In the genomic region with DNA sequence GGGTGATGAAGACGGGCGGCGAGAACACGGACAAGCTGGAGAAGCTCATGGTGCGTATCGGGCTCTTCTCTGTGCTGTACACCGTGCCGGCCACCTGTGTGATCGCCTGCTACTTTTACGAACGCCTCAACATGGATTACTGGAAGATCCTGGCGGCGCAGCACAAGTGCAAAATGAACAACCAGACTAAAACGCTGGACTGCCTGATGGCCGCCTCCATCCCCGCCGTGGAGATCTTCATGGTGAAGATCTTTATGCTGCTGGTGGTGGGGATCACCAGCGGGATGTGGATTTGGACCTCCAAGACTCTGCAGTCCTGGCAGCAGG, we compare ENCODE assay signal across 14 cellular contexts. TPM values are rescaled to one million over a fixed set of nuclear protein-coding genes. Genes with fewer than 3 reads are reported as not detected.
DNase-seq lines count a peak whose midpoint lies in the region; ATAC-seq and TF ChIP-seq lines count a peak whose summit lies in the region.
"Had no signal": no experiment of that assay in that cellular context is flagged by ENCODE, and none has a peak within 500 bp of the region (broad histone marks: within the 10 kb centered on the region; RNA-seq: fewer than 3 reads in every experiment).

No MANE protein-coding gene starts in this region.

- peaks cover 0 to 33% (median 23%) of the 10 kb centered on the region in 4 donors for H3K4me1 ChIP-seq in stomach

- H3K27ac ChIP-seq in stomach (no peak overlapping the region), RWPE1 (no peak overlapping the region)
- H3K27ac ChIP-seq: BLaER1 treated with 17β-estradiol and CSF1 and Interleukin-3, amounts not matched to agents 10 nM and 100 nM had no signal

- peaks cover 30% of the 10 kb centered on the region for H3K27me3 Mint-ChIP-seq in activated CD8-positive, alpha-beta memory T cell treated with anti-CD3 and anti-CD28 coated beads, Interleukin-2, amount 10 ng/mL, durations not matched to agents 7 days and 5 days
- peaks cover 62% of the 10 kb centered on the region for H3K27me3 Mint-ChIP-seq in brain
- H3K27me3 Mint-ChIP-seq in nephron (ENCODE audit: low read depth): peaks cover 64% of the 10 kb centered on the region

- H3K36me3 ChIP-seq in stomach: no peaks in the 10 kb centered on the region
- H3K36me3 ChIP-seq: BLaER1 treated with 17β-estradiol and CSF1 and Interleukin-3, amounts not matched to agents 10 nM and 100 nM had no signal

- no peak overlapping the region for H3K4me3 ChIP-seq in stomach
- H3K4me3 ChIP-seq: BLaER1 treated with 17β-estradiol and CSF1 and Interleukin-3, amounts not matched to agents 10 nM and 100 nM had no signal

- H3K27ac Mint-ChIP-seq in activated CD8-positive, alpha-beta memory T cell treated with anti-CD3 and anti-CD28 coated beads, Interleukin-2, amount 10 ng/mL, durations not matched to agents 7 days and 5 days: peak overlapping the region; percentile 43
- H3K27ac Mint-ChIP-seq in brain: peak overlapping the region in 2 of 5 experiments; percentile 22 to 96
- no peak overlapping the region for H3K27ac Mint-ChIP-seq in nephron

- no peaks in the 10 kb centered on the region for H3K4me1 Mint-ChIP-seq in activated CD8-positive, alpha-beta memory T cell treated with anti-CD3 and anti-CD28 coated beads, Interleukin-2, amount 10 ng/mL, durations not matched to agents 7 days and 5 days
- H3K4me1 Mint-ChIP-seq in brain (peaks cover 47% of the 10 kb centered on the region), nephron (peaks cover 22% of the 10 kb centered on the region)

- no peak for TF ChIP-seq POLR2A in stomach (IDR thresholded peaks at IDR 0.05)

- no peak overlapping the region for H3K4me3 Mint-ChIP-seq in activated CD8-positive, alpha-beta memory T cell treated with anti-CD3 and anti-CD28 coated beads, Interleukin-2, amount 10 ng/mL, durations not matched to agents 7 days and 5 days
- peak overlapping the region in 3 of 5 experiments; percentile 91 to 97 (median 92) for H3K4me3 Mint-ChIP-seq in brain
- H3K4me3 Mint-ChIP-seq in nephron: peak overlapping the region; percentile 85 to 96 (median 88)

- peaks cover 17 to 98% (median 45%) of the 10 kb centered on the region in 3 donors for H3K27me3 ChIP-seq in stomach

- DNase-seq in activated CD8-positive, alpha-beta memory T cell treated with anti-CD3 and anti-CD28 coated beads, Interleukin-2, amount 10 ng/mL, durations not matched to agents 7 days and 5 days: no peak
- no peak for DNase-seq in activated CD8-positive, alpha-beta memory T cell treated with anti-CD3 and anti-CD28 coated beads for 24 hours
- peak; percentile 10 for DNase-seq in stomach
- DNase-seq in NCI-H524 (lab: John Stamatoyannopoulos, UW): no peak
- DNase-seq in RWPE1 (ENCODE audit: low spot score): no peak
- DNase-seq: 8988T, DMS 273 treated with DMSO at 0.1 percent for 48 hours, NCI-H146, NCI-H2227 treated with DMSO at 0.1 percent for 48 hours had no signal

- POLR2A ChIA-PET in RWPE1 (lab: Yijun Ruan, JAX; ENCODE audit: low non-redundant PET): no interaction called here

- intact Hi-C loops in stomach (cut with DNase I; ENCODE audit: low total_unique reads): no loop called here

- 22 to 30% (median 24%) methylated on average over 10 to 18 of the region's 18 CpGs for WGBS in stomach, 5 donors

- CTCF ChIA-PET in activated CD8-positive, alpha-beta memory T cell treated with anti-CD3 and anti-CD28 coated beads, Interleukin-2, amount 10 ng/mL, durations not matched to agents 7 days and 5 days (lab: Charles Lee): no interaction called here
- CTCF ChIA-PET in RWPE1 (lab: Yijun Ruan, JAX): interaction anchor here (0.6 kb wide), 1 partner anchor 597 kb away, joined by 3 read pairs; no protein-coding TSS in a partner anchor

- no peak for TF ChIP-seq EP300 in stomach (IDR thresholded peaks at IDR 0.05)

- H3K36me3 Mint-ChIP-seq in activated CD8-positive, alpha-beta memory T cell treated with anti-CD3 and anti-CD28 coated beads, Interleukin-2, amount 10 ng/mL, durations not matched to agents 7 days and 5 days: peaks cover 6% of the 10 kb centered on the region
- no peaks in the 10 kb centered on the region for H3K36me3 Mint-ChIP-seq in brain
- no peaks in the 10 kb centered on the region for H3K36me3 Mint-ChIP-seq in nephron (ENCODE audit: low read depth)

- no peaks in the 10 kb centered on the region for H3K9me3 ChIP-seq in stomach

- no peak for TF ChIP-seq CTCF in brain (conservative IDR thresholded peaks at IDR 0.05)
- TF ChIP-seq CTCF in nephron (IDR thresholded peaks at IDR 0.05; ENCODE audit: unreplicated experiment in 3 of 3): no peak
- no peak for TF ChIP-seq CTCF in stomach (IDR thresholded peaks at IDR 0.05)
- no peak for TF ChIP-seq CTCF in RWPE1 (conservative IDR thresholded peaks at IDR 0.05; ENCODE audit: low read depth)

- ATAC-seq in activated CD8-positive, alpha-beta memory T cell treated with anti-CD3 and anti-CD28 coated beads, Interleukin-2, amount 10 ng/mL, durations not matched to agents 7 days and 5 days: no peak
- ATAC-seq in esophagus mucosa: no peak
- ATAC-seq: HCT116 had no signal

- peaks cover 2% of the 10 kb centered on the region for H3K9me3 Mint-ChIP-seq in activated CD8-positive, alpha-beta memory T cell treated with anti-CD3 and anti-CD28 coated beads, Interleukin-2, amount 10 ng/mL, durations not matched to agents 7 days and 5 days (ENCODE audit: low read depth)
- peaks cover 0 to 63% (median 8%) of the 10 kb centered on the region in 5 experiments for H3K9me3 Mint-ChIP-seq in brain
- H3K9me3 Mint-ChIP-seq in nephron: no peaks in the 10 kb centered on the region

RNA-seq across cellular contexts. Expression of a gene that starts 1.9 kb away (rescaled TPM):
- not detected for total RNA-seq in activated CD8-positive, alpha-beta memory T cell treated with anti-CD3 and anti-CD28 coated beads, Interleukin-2, amount 10 ng/mL, durations not matched to agents 7 days and 5 days
- polyA plus RNA-seq in brain (ENCODE audit: insufficient read depth, low read depth, low replicate concordance) (1.5 TPM), stomach (1 to 10 TPM in 1 of 3 donors, under 1 TPM in 2; 0.12 to 3.2 (median 0.31) TPM)
- total RNA-seq in stomach (under 1 TPM in 2 of 5 donors, not detected in 3; 0.72 to 0.92 TPM), esophagus mucosa (13.7 TPM)
